Comparison of ENCODE assay signal across 8 cellular contexts in genomic region chr6:131948692-131949614, GRCh38. TPM values are rescaled to one million over a fixed set of nuclear protein-coding genes. Genes with fewer than 3 reads are reported as not detected.
DNase-seq lines count a peak whose midpoint lies in the region; ATAC-seq and TF ChIP-seq lines count a peak whose summit lies in the region.

No MANE protein-coding gene starts in this region.

- WGBS in esophagus muscularis mucosa = 22% methylated on average over 17 of the region's 18 CpGs

- H3K27ac ChIP-seq in 22Rv1 = peak overlapping the region; percentile 75
- H3K27ac ChIP-seq in PC-9 = no peak overlapping the region
- peak overlapping the region; percentile 96 to 97 (median 97) for H3K27ac ChIP-seq in esophagus muscularis mucosa (replicated peaks in 1 of 4)
- no peak overlapping the region for H3K27ac ChIP-seq in CD8-positive, alpha-beta T cell (ENCODE audit: low read depth, low read length)

- no peaks in the 10 kb centered on the region for H3K36me3 ChIP-seq in PC-9 (ENCODE audit: low read depth)
- H3K36me3 ChIP-seq in esophagus muscularis mucosa = peaks cover 0 to 25% (median 20%) of the 10 kb centered on the region in 4 donors
- no peaks in the 10 kb centered on the region for H3K36me3 ChIP-seq in CD8-positive, alpha-beta T cell (ENCODE audit: insufficient read depth, low read length)

- no peaks in the 10 kb centered on the region for H3K27me3 ChIP-seq in PC-9 (ENCODE audit: insufficient read depth, low read depth)
- no peaks in the 10 kb centered on the region for H3K27me3 ChIP-seq in esophagus muscularis mucosa
- peaks cover 15% of the 10 kb centered on the region for H3K27me3 ChIP-seq in CD8-positive, alpha-beta T cell (ENCODE audit: insufficient read depth, low read length)

- no peaks in the 10 kb centered on the region for H3K9me3 Mint-ChIP-seq in naive thymus-derived CD8-positive, alpha-beta T cell
- no peaks in the 10 kb centered on the region for H3K9me3 Mint-ChIP-seq in CD8-positive, alpha-beta T cell

- TF ChIP-seq EP300 in esophagus muscularis mucosa (IDR thresholded peaks at IDR 0.05) = no peak

- peak overlapping the region; percentile 6; the same call in 1 of the 2 replicates for H3K4me2 ChIP-seq in PC-9

- H3K4me1 Mint-ChIP-seq in naive thymus-derived CD8-positive, alpha-beta T cell = peaks cover 7 to 14% (median 10%) of the 10 kb centered on the region in 4 donors
- peaks cover 12% of the 10 kb centered on the region for H3K4me1 Mint-ChIP-seq in CD8-positive, alpha-beta T cell (ENCODE audit: low read depth)

- TF ChIP-seq POLR2A in esophagus muscularis mucosa (IDR thresholded peaks at IDR 0.05; ENCODE audit: low read depth) = no peak

- H3K4me1 ChIP-seq in PC-9 (replicated peaks; ENCODE audit: insufficient read depth) (peaks cover 22% of the 10 kb centered on the region), esophagus muscularis mucosa (peaks cover 11 to 37% (median 32%) of the 10 kb centered on the region in 4 donors)
- peaks cover 3% of the 10 kb centered on the region for H3K4me1 ChIP-seq in CD8-positive, alpha-beta T cell (ENCODE audit: insufficient read depth, low read length)

- H3K36me3 Mint-ChIP-seq in naive thymus-derived CD8-positive, alpha-beta T cell = peaks cover 0 to 2% (median 2%) of the 10 kb centered on the region in 3 donors
- no peaks in the 10 kb centered on the region for H3K36me3 Mint-ChIP-seq in CD8-positive, alpha-beta T cell

- no peaks in the 10 kb centered on the region; the same call in 1 of the 2 replicates for H3K9me3 ChIP-seq in PC-9 (ENCODE audit: insufficient read depth, low read depth)
- H3K9me3 ChIP-seq in esophagus muscularis mucosa = no peaks in the 10 kb centered on the region
- no peaks in the 10 kb centered on the region for H3K9me3 ChIP-seq in CD8-positive, alpha-beta T cell (ENCODE audit: low read length)

- no TSS peak for BruUV-seq in PC-9 (replicated peaks; lab: Mats Ljungman, UMichigan)

- peaks cover 42 to 84% (median 65%) of the 10 kb centered on the region in 5 donors for H3K27me3 Mint-ChIP-seq in naive thymus-derived CD8-positive, alpha-beta T cell
- peaks cover 53% of the 10 kb centered on the region for H3K27me3 Mint-ChIP-seq in CD8-positive, alpha-beta T cell (ENCODE audit: low read depth)

- H3K4me3 ChIP-seq in PC-9 (no peak overlapping the region), esophagus muscularis mucosa (peak overlapping the region; percentile 86 to 94 (median 90))
- H3K4me3 ChIP-seq in CD8-positive, alpha-beta T cell (ENCODE audit: low read depth, low read length) = no peak overlapping the region

- H3K4me3 Mint-ChIP-seq in naive thymus-derived CD8-positive, alpha-beta T cell = peak overlapping the region in 9 of 10 donors; percentile 46 to 89 (median 85)
- no peak overlapping the region for H3K4me3 Mint-ChIP-seq in CD8-positive, alpha-beta T cell

- CTCF ChIA-PET in PC-9 (lab: Charles Lee) = interaction anchor here (0.5 to 0.7 kb wide), 2 partner anchors 34 to 1990 kb away, joined by 5 to 9 read pairs; no protein-coding TSS in a partner anchor
- CTCF ChIA-PET in CD8-positive, alpha-beta T cell (lab: Charles Lee) = no interaction called here

- peak in 1 of 2 experiments; percentile 69 for DNase-seq in PC-9
- no peak for DNase-seq in esophagus muscularis mucosa (ENCODE audit: extremely low spot score)
- no peak for DNase-seq in naive thymus-derived CD8-positive, alpha-beta T cell
- DNase-seq in NK-92 treated with Interleukin-12 subunit alpha and Interleukin-12 subunit beta, amount 100 ng/mL, for 24 hours (lab: John Stamatoyannopoulos, UW) = no peak
- DNase-seq in NCI-H510A (lab: John Stamatoyannopoulos, UW) = no peak
- DNase-seq in CD8-positive, alpha-beta T cell = no peak
- no peak for DNase-seq in foreskin melanocyte

- H3K27ac Mint-ChIP-seq in naive thymus-derived CD8-positive, alpha-beta T cell = no peak overlapping the region
- H3K27ac Mint-ChIP-seq in CD8-positive, alpha-beta T cell = no peak overlapping the region

- H3K79me2 ChIP-seq in PC-9 (ENCODE audit: low read depth) = no peaks in the 10 kb centered on the region

- no peak for TF ChIP-seq CTCF in 22Rv1 (IDR thresholded peaks at IDR 0.05)
- no peak for TF ChIP-seq CTCF in PC-9 (conservative IDR thresholded peaks at IDR 0.05)
- TF ChIP-seq CTCF in esophagus muscularis mucosa (IDR thresholded peaks at IDR 0.05) = no peak
- no peak for TF ChIP-seq CTCF in CD8-positive, alpha-beta T cell (IDR thresholded peaks at IDR 0.05)

- no peaks in the 10 kb centered on the region; the same call in 1 of the 2 replicates for H3K9me2 ChIP-seq in PC-9 (ENCODE audit: insufficient read depth)

- ATAC-seq in naive thymus-derived CD8-positive, alpha-beta T cell = no peak
- no peak for ATAC-seq in CD8-positive, alpha-beta T cell

- POLR2A ChIA-PET in PC-9 (lab: Charles Lee; ENCODE audit: unreplicated experiment) = interaction anchor here (0.6 kb wide), 1 partner anchor 42 kb away, joined by 4 read pairs; no protein-coding TSS in a partner anchor
- POLR2A ChIA-PET in naive thymus-derived CD8-positive, alpha-beta T cell (lab: Charles Lee) = no interaction called here
- POLR2A ChIA-PET in CD8-positive, alpha-beta T cell (lab: Charles Lee) = interaction anchor here (0.6 to 0.7 kb wide), 2 partner anchors 31 to 86 kb away, joined by 3 read pairs; no protein-coding TSS in a partner anchor

- intact Hi-C loops in PC-9 (cut with micrococcal nuclease; ENCODE audit: unreplicated experiment) = no loop called here
- intact Hi-C loops in esophagus muscularis mucosa (cut with DNase I) = no loop called here
- intact Hi-C loops in CD8-positive, alpha-beta T cell (cut with DNase I, micrococcal nuclease) = no loop called here

- H2AFZ ChIP-seq in PC-9 = no peak overlapping the region

- no peaks in the 10 kb centered on the region; the same call in 1 of the 2 replicates for H3F3A ChIP-seq in PC-9 (ENCODE audit: insufficient read depth, low read depth)

- H4K20me1 ChIP-seq in PC-9 (ENCODE audit: insufficient read depth) = no peaks in the 10 kb centered on the region

RNA-seq across cellular contexts. Expression of gene CCN2, which starts 2.2 kb away (rescaled TPM):
- total RNA-seq in PC-9 (2021) (20.2 and 34.1 TPM in 2 replicates), esophagus muscularis mucosa (100 to 1,000 TPM; 418 to 749 (median 509) TPM)
- under 1 TPM in 1 of 2 experiments, not detected in 1; 0.41 TPM for total RNA-seq in naive thymus-derived CD8-positive, alpha-beta T cell
- not detected for polyA plus RNA-seq in naive thymus-derived CD8-positive, alpha-beta T cell
- under 1 TPM in 1 of 2 experiments, not detected in 1; 0.14 TPM for total RNA-seq in CD8-positive, alpha-beta T cell

Comparison
In these comparisons a context has a peak if more than half of its experiments do, and no peak if none do; other contexts are left out.
1. H3K27ac ChIP-seq: peak in 22Rv1 (single experiment) and esophagus muscularis mucosa (4 of 4); none in PC-9 (single experiment) and CD8-positive, alpha-beta T cell (single experiment).
2. H3K4me3 ChIP-seq: peak in esophagus muscularis mucosa (4 of 4); none in PC-9 (single experiment) and CD8-positive, alpha-beta T cell (single experiment).
3. RNA of gene CCN2, which starts 2.2 kb away (total RNA-seq): 418 to 749 TPM in esophagus muscularis mucosa; 20.2 to 34.1 TPM in PC-9, 0.41 TPM in naive thymus-derived CD8-positive, alpha-beta T cell and 0.14 TPM in CD8-positive, alpha-beta T cell; every median in the first group is over 10 times any median in the second.